Comparison of ENCODE assay signal across 12 cellular contexts in the genomic region with DNA sequence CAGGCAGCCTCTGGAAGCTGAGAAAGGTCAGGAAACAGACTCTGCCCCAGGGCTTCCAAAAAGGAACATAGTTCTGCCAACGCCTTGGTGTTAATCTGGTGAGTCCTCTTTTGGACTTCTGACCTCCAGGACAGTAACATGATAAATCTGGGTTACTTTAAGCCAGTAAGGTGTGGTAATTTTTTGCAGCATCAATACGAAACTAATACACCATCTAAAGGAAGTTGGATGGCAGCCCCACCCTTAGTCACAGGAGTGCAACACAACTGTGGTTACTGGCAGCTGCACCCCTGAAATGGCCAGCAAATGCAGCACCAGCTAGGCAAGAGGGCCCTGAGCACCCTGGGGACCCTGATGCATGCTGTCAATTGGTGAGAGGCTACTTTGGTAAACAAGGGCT.
DNase-seq lines count a peak whose midpoint lies in the region; ATAC-seq and TF ChIP-seq lines count a peak whose summit lies in the region.
"Had no signal": no experiment of that assay in that cellular context is flagged by ENCODE, and none has a peak within 500 bp of the region (broad histone marks: within the 10 kb centered on the region; RNA-seq: fewer than 3 reads in every experiment).

No MANE protein-coding gene starts in this region.

- DNase-seq in GM12864 (ENCODE audit: low read depth) (peak; percentile 24), memory B cell (ENCODE audit: low spot score in 2 of 2) (peak in 1 of 2 donors; percentile 26), DMS153 (lab: John Stamatoyannopoulos, UW) (no peak), epidermal melanocyte (ENCODE audit: insufficient read length, low spot score) (no peak)
- DNase-seq in activated CD4-positive, alpha-beta T cell treated with anti-CD3 and anti-CD28 coated beads, Interleukin-2, amount 50 U/mL, for 1 hour, result peak; percentile 19
- DNase-seq: islet precursor cell, NCI-H146, right lobe of liver had no signal

- no peaks in the 10 kb centered on the region for H3K9me3 Mint-ChIP-seq in memory B cell

- no peak overlapping the region for H3K4me3 ChIP-seq in GM12864 (ENCODE audit: low read depth, low read length)
- H3K4me3 ChIP-seq: right lobe of liver, SK-N-MC had no signal

- peak overlapping the region; percentile 82 for H3K27ac Mint-ChIP-seq in memory B cell

- ATAC-seq in GM21619 (IDR thresholded peaks at IDR 0.05; ENCODE audit: unreplicated experiment) (peak; percentile 53), memory B cell (ENCODE audit: low read depth) (peak; percentile 89), HG02885 (IDR thresholded peaks at IDR 0.05; ENCODE audit: poor library complexity, unreplicated experiment) (no peak)
- ATAC-seq: HepG2 had no signal

- H3K36me3 Mint-ChIP-seq in memory B cell, result no peaks in the 10 kb centered on the region

- no peaks in the 10 kb centered on the region for H3K27me3 Mint-ChIP-seq in memory B cell

- H3K4me3 Mint-ChIP-seq in memory B cell, result peak overlapping the region; percentile 74

- TF ChIP-seq CTCF in GM12864 (IDR thresholded peaks at IDR 0.05; ENCODE audit: low read depth, low read length, missing control alignments), result no peak

- peaks cover 25% of the 10 kb centered on the region for H3K4me1 Mint-ChIP-seq in memory B cell

Comparison
In these comparisons a context has a peak if more than half of its experiments do, and no peak if none do; other contexts are left out.
1. DNase-seq: peak in GM12864 (single experiment) and activated CD4-positive, alpha-beta T cell treated with anti-CD3 and anti-CD28 coated beads, Interleukin-2, amount 50 U/mL, for 1 hour (single experiment); none in DMS153 (single experiment) and epidermal melanocyte (single experiment).